8 cellular contexts compared by ENCODE assay signal in genomic region chr1:161706483-161707347, GRCh38. TPM values are rescaled to one million over a fixed set of nuclear protein-coding genes. Genes with fewer than 3 reads are reported as not detected.
DNase-seq lines count a peak whose midpoint lies in the region; ATAC-seq lines count a peak whose summit lies in the region.

A gene with protein sequence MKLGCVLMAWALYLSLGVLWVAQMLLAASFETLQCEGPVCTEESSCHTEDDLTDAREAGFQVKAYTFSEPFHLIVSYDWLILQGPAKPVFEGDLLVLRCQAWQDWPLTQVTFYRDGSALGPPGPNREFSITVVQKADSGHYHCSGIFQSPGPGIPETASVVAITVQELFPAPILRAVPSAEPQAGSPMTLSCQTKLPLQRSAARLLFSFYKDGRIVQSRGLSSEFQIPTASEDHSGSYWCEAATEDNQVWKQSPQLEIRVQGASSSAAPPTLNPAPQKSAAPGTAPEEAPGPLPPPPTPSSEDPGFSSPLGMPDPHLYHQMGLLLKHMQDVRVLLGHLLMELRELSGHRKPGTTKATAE (plus strand): TSS chr1:161707229. CDS start chr1:161707265, 36 bp downstream.

- H3K27ac Mint-ChIP-seq in activated T-cell treated with anti-CD3 and anti-CD28 coated beads, Interleukin-2, amount 50 U/mL, for 24 hours = no peak within 1 kb of the TSS

- no peaks in the 10 kb centered on the region for H3K36me3 Mint-ChIP-seq in activated T-cell treated with anti-CD3 and anti-CD28 coated beads, Interleukin-2, amount 50 U/mL, for 4 hours (ENCODE audit: insufficient read depth)
- no peaks in the 10 kb centered on the region for H3K36me3 Mint-ChIP-seq in activated T-cell treated with anti-CD3 and anti-CD28 coated beads, Interleukin-2, amount 50 U/mL, for 24 hours (ENCODE audit: low read depth)

- no peaks in the 10 kb centered on the region for H3K9me3 Mint-ChIP-seq in activated T-cell treated with anti-CD3 and anti-CD28 coated beads, Interleukin-2, amount 50 U/mL, for 4 hours
- no peaks in the 10 kb centered on the region for H3K9me3 Mint-ChIP-seq in activated T-cell treated with anti-CD3 and anti-CD28 coated beads, Interleukin-2, amount 50 U/mL, for 24 hours

- no peak within 1 kb of the TSS for H3K4me3 Mint-ChIP-seq in activated T-cell treated with anti-CD3 and anti-CD28 coated beads, Interleukin-2, amount 50 U/mL, for 4 hours
- no peak within 1 kb of the TSS for H3K4me3 Mint-ChIP-seq in activated T-cell treated with anti-CD3 and anti-CD28 coated beads, Interleukin-2, amount 50 U/mL, for 24 hours

- peaks cover 5% of the 10 kb centered on the region for H3K4me1 Mint-ChIP-seq in activated T-cell treated with anti-CD3 and anti-CD28 coated beads, Interleukin-2, amount 50 U/mL, for 4 hours (ENCODE audit: low read depth)
- H3K4me1 Mint-ChIP-seq in activated T-cell treated with anti-CD3 and anti-CD28 coated beads, Interleukin-2, amount 50 U/mL, for 24 hours (ENCODE audit: low read depth) = peaks cover 1% of the 10 kb centered on the region

- peak; percentile 90 to 93 for ATAC-seq in activated T-cell treated with anti-CD3 and anti-CD28 coated beads, Interleukin-2, amount 50 U/mL, for 4 hours
- peak; percentile 75 for ATAC-seq in HG02870 (IDR thresholded peaks at IDR 0.05; ENCODE audit: unreplicated experiment)

- H3K27me3 Mint-ChIP-seq in activated T-cell treated with anti-CD3 and anti-CD28 coated beads, Interleukin-2, amount 50 U/mL, for 4 hours (ENCODE audit: low read depth) = no peaks in the 10 kb centered on the region
- peaks cover 7% of the 10 kb centered on the region for H3K27me3 Mint-ChIP-seq in activated T-cell treated with anti-CD3 and anti-CD28 coated beads, Interleukin-2, amount 50 U/mL, for 24 hours

- DNase-seq in activated T-cell treated with anti-CD3 and anti-CD28 coated beads, Interleukin-2, amount 50 U/mL, for 4 hours = no peak
- no peak for DNase-seq in activated T-cell treated with anti-CD3 and anti-CD28 coated beads, Interleukin-2, amount 50 U/mL, for 24 hours
- DNase-seq in OCI-M1 (lab: John Stamatoyannopoulos, UW) = peak; percentile 90
- peak; percentile 72 for DNase-seq in glomerular visceral epithelial cell (ENCODE audit: extremely low spot score)
- no peak for DNase-seq in NCI-H1105 treated with DMSO at 0.1 percent for 48 hours (lab: John Stamatoyannopoulos, UW)
- DNase-seq in DMS153 (lab: John Stamatoyannopoulos, UW) = no peak
- DNase-seq in NCI-H2196 (lab: John Stamatoyannopoulos, UW; ENCODE audit: unreplicated experiment) = no peak

RNA-seq across cellular contexts. Expression of the gene that starts here (rescaled TPM):
- total RNA-seq in activated T-cell treated with anti-CD3 and anti-CD28 coated beads, Interleukin-2, amount 50 U/mL, for 4 hours = under 1 TPM; 0.24 to 0.38 (median 0.28) TPM

Comparison
In these comparisons a context has a peak if more than half of its experiments do, and no peak if none do; other contexts are left out.
1. Peak in ATAC-seq in activated T-cell treated with anti-CD3 and anti-CD28 coated beads, Interleukin-2, amount 50 U/mL, for 4 hours; RNA of the gene not detected or under 1 TPM.
2. DNase-seq: peak in OCI-M1 (single experiment) and glomerular visceral epithelial cell (single experiment); none in activated T-cell treated with anti-CD3 and anti-CD28 coated beads, Interleukin-2, amount 50 U/mL, for 4 hours (single experiment), activated T-cell treated with anti-CD3 and anti-CD28 coated beads, Interleukin-2, amount 50 U/mL, for 24 hours (single experiment), NCI-H1105 treated with DMSO at 0.1 percent for 48 hours (single experiment), DMS153 (single experiment) and NCI-H2196 (single experiment).